In genomic region chr5:80192507-80193241, GRCh38 we compare ENCODE assay signal across 8 cellular contexts.
DNase-seq lines count a peak whose midpoint lies in the region; ATAC-seq lines count a peak whose summit lies in the region.

No MANE protein-coding gene starts in this region.

- no peak overlapping the region for H3K9ac ChIP-seq in iPS-20b (ENCODE audit: low read depth, low read length)

- peak overlapping the region; percentile 94 for H3K27ac Mint-ChIP-seq in activated CD8-positive, alpha-beta T cell treated with anti-CD3 and anti-CD28 coated beads, Interleukin-2, amount 10 ng/mL, durations not matched to agents 7 days and 5 days
- H3K27ac Mint-ChIP-seq in stimulated activated memory B cell treated with anti-CD40 and anti-IgM and Interleukin-4, amounts not matched to agents 10 μg/mL and 1 μg/mL and 100 μg/mL, for 72 hours = peak overlapping the region; percentile 33

- no peak overlapping the region for H3K27ac ChIP-seq in iPS-20b (ENCODE audit: low read length)

- intact Hi-C loops in posterior vena cava (cut with DNase I) = loop anchor here in 1 of 2 donors (10.0 kb wide), 1 partner anchor 62 kb away; the partner anchor contains the start of gene SERINC5

- peaks cover 75% of the 10 kb centered on the region for H3K4me1 Mint-ChIP-seq in activated CD8-positive, alpha-beta T cell treated with anti-CD3 and anti-CD28 coated beads, Interleukin-2, amount 10 ng/mL, durations not matched to agents 7 days and 5 days (ENCODE audit: low read depth)
- peaks cover 35% of the 10 kb centered on the region for H3K4me1 Mint-ChIP-seq in stimulated activated memory B cell treated with anti-CD40 and anti-IgM and Interleukin-4, amounts not matched to agents 10 μg/mL and 1 μg/mL and 100 μg/mL, for 72 hours

- peak overlapping the region; percentile 64 for H3K4me3 Mint-ChIP-seq in activated CD8-positive, alpha-beta T cell treated with anti-CD3 and anti-CD28 coated beads, Interleukin-2, amount 10 ng/mL, durations not matched to agents 7 days and 5 days
- H3K4me3 Mint-ChIP-seq in stimulated activated memory B cell treated with anti-CD40 and anti-IgM and Interleukin-4, amounts not matched to agents 10 μg/mL and 1 μg/mL and 100 μg/mL, for 72 hours = no peak overlapping the region

- H3K27me3 Mint-ChIP-seq in activated CD8-positive, alpha-beta T cell treated with anti-CD3 and anti-CD28 coated beads, Interleukin-2, amount 10 ng/mL, durations not matched to agents 7 days and 5 days (ENCODE audit: low read depth) = no peaks in the 10 kb centered on the region
- H3K27me3 Mint-ChIP-seq in stimulated activated memory B cell treated with anti-CD40 and anti-IgM and Interleukin-4, amounts not matched to agents 10 μg/mL and 1 μg/mL and 100 μg/mL, for 72 hours = no peaks in the 10 kb centered on the region

- H3K36me3 ChIP-seq in iPS-20b (ENCODE audit: insufficient read depth, low read depth, low read length) = no peaks in the 10 kb centered on the region

- DNase-seq in HK-2 (ENCODE audit: unreplicated experiment) (peak; percentile 15), NCI-H446 (lab: John Stamatoyannopoulos, UW) (no peak), posterior vena cava (ENCODE audit: low spot score) (no peak)
- DNase-seq in activated CD8-positive, alpha-beta T cell treated with anti-CD3 and anti-CD28 coated beads, Interleukin-2, amount 10 ng/mL, durations not matched to agents 7 days and 5 days = no peak

- CTCF ChIA-PET in activated CD8-positive, alpha-beta T cell treated with anti-CD3 and anti-CD28 coated beads, Interleukin-2, amount 10 ng/mL, durations not matched to agents 7 days and 5 days (lab: Charles Lee) = interaction anchor here (0.8 to 5.3 kb wide), 19 partner anchors 7 to 101 kb away, joined by 3 to 42 read pairs (median 8); partner anchors contain the start of gene SERINC5

- H3K27me3 ChIP-seq in iPS-20b (ENCODE audit: insufficient read depth, low read length) = no peaks in the 10 kb centered on the region

- ATAC-seq in activated CD8-positive, alpha-beta T cell treated with anti-CD3 and anti-CD28 coated beads, Interleukin-2, amount 10 ng/mL, durations not matched to agents 7 days and 5 days = peak; percentile 28
- no peak for ATAC-seq in stimulated activated memory B cell treated with anti-CD40 and anti-IgM and Interleukin-4, amounts not matched to agents 10 μg/mL and 1 μg/mL and 100 μg/mL, for 72 hours
- no peak for ATAC-seq in HG02981 (IDR thresholded peaks at IDR 0.05; ENCODE audit: unreplicated experiment)
- ATAC-seq in HG03108 (IDR thresholded peaks at IDR 0.05; ENCODE audit: unreplicated experiment) = no peak

- peaks cover 50% of the 10 kb centered on the region for H3K4me1 ChIP-seq in iPS-20b (ENCODE audit: insufficient read depth, low read length)

- peaks cover 49% of the 10 kb centered on the region for H3K36me3 Mint-ChIP-seq in activated CD8-positive, alpha-beta T cell treated with anti-CD3 and anti-CD28 coated beads, Interleukin-2, amount 10 ng/mL, durations not matched to agents 7 days and 5 days (ENCODE audit: low read depth)
- peaks cover 19% of the 10 kb centered on the region for H3K36me3 Mint-ChIP-seq in stimulated activated memory B cell treated with anti-CD40 and anti-IgM and Interleukin-4, amounts not matched to agents 10 μg/mL and 1 μg/mL and 100 μg/mL, for 72 hours

- H3K4me3 ChIP-seq in iPS-20b (ENCODE audit: low read length) = peak overlapping the region; percentile 14; the same call in 1 of the 2 replicates

- H3K9me3 ChIP-seq in iPS-20b (ENCODE audit: insufficient read depth, low read depth, low read length) = no peaks in the 10 kb centered on the region

- no peaks in the 10 kb centered on the region for H3K9me3 Mint-ChIP-seq in activated CD8-positive, alpha-beta T cell treated with anti-CD3 and anti-CD28 coated beads, Interleukin-2, amount 10 ng/mL, durations not matched to agents 7 days and 5 days (ENCODE audit: insufficient read depth)
- no peaks in the 10 kb centered on the region for H3K9me3 Mint-ChIP-seq in stimulated activated memory B cell treated with anti-CD40 and anti-IgM and Interleukin-4, amounts not matched to agents 10 μg/mL and 1 μg/mL and 100 μg/mL, for 72 hours

- POLR2A ChIA-PET in activated CD8-positive, alpha-beta T cell treated with anti-CD3 and anti-CD28 coated beads, Interleukin-2, amount 10 ng/mL, durations not matched to agents 7 days and 5 days (lab: Charles Lee) = interaction anchor here (0.6 to 9.1 kb wide), 17 partner anchors 11 to 83 kb away, joined by 3 to 78 read pairs (median 3); partner anchors contain the start of gene SERINC5
